16 cellular contexts compared by ENCODE assay signal in the genomic region with DNA sequence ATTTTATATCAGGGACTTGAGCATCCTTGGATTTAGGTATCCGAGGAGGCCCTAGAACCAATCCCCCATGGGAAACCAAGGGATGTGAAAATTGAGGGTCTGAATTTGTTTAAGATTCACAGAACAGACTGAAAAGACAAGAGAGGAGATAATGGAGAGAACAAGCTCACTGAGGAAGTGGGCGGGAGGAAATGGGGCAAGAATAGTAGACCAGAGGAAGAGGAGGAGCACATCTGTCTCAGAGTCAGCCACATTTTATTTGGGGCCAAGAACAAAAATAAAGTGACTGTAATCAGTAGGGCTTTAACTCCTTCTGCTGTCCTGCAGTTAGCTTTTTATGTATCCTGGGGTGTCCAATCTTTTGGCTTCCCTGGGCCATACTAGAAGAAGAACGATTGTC.
A peak's percentile ranks its signal among the peaks of the same experiment; 100 is the strongest.
DNase-seq lines count a peak whose midpoint lies in the region; ATAC-seq and TF ChIP-seq lines count a peak whose summit lies in the region.
"Had no signal": no experiment of that assay in that cellular context is flagged by ENCODE, and none has a peak within 500 bp of the region (broad histone marks: within the 10 kb centered on the region; RNA-seq: fewer than 3 reads in every experiment).

No MANE protein-coding gene starts in this region.

- peaks cover 12% of the 10 kb centered on the region for H3K4me1 ChIP-seq in CD8-positive, alpha-beta T cell (ENCODE audit: insufficient read depth, low read length)
- H3K4me1 ChIP-seq: HAP-1, suprapubic skin had no signal

- peak overlapping the region; percentile 33 for H3K4me3 Mint-ChIP-seq in CD8-positive, alpha-beta T cell
- H3K4me3 Mint-ChIP-seq in T-cell (peak overlapping the region in 1 of 3 donors; percentile 13), endothelial cell (ENCODE audit: unreplicated experiment) (no peak overlapping the region)

- intact Hi-C loops in CD8-positive, alpha-beta T cell (cut with DNase I, micrococcal nuclease), result no loop called here

- DNase-seq in CD8-positive, alpha-beta T cell, result peak in 1 of 7 experiments; percentile 11
- peak; percentile 26 for DNase-seq in GM13976 (ENCODE audit: low spot score)
- DNase-seq in T-cell, result peak in 9 of 34 experiments; percentile 2 to 11 (median 4)
- no peak for DNase-seq in endothelial cell (ENCODE audit: low spot score)
- DNase-seq in stimulated activated CD4-positive, alpha-beta T cell treated with anti-CD3 and anti-CD28 coated beads, Interleukin-4, amount 100 ng/mL, for 4 hours, result no peak
- DNase-seq: Calu3, gastrocnemius medialis, NCI-H1436, NCI-H69, right cardiac atrium had no signal

- CTCF ChIA-PET in CD8-positive, alpha-beta T cell (lab: Charles Lee), result interaction anchor here (1.4 kb wide), 1 partner anchor 461 kb away, joined by 4 read pairs; no protein-coding TSS in a partner anchor
- CTCF ChIA-PET in T-cell (lab: Charles Lee), result interaction anchor here in 1 of 2 donors (1.2 kb wide), 1 partner anchor 9 kb away, joined by 6 read pairs; no protein-coding TSS in a partner anchor

- no peaks in the 10 kb centered on the region for H3K9me3 Mint-ChIP-seq in CD8-positive, alpha-beta T cell
- H3K9me3 Mint-ChIP-seq in T-cell, result no peaks in the 10 kb centered on the region
- H3K9me3 Mint-ChIP-seq in endothelial cell (ENCODE audit: unreplicated experiment), result no peaks in the 10 kb centered on the region

- ATAC-seq in CD8-positive, alpha-beta T cell, result peak; percentile 40
- ATAC-seq in T-cell (replicated peaks in 1 of 4), result peak in 2 of 4 experiments; percentile 75 to 79
- ATAC-seq in GM18909 (IDR thresholded peaks at IDR 0.05; ENCODE audit: poor library complexity, unreplicated experiment), result no peak
- no peak for ATAC-seq in GM21576 (IDR thresholded peaks at IDR 0.05; ENCODE audit: unreplicated experiment)
- no peak for ATAC-seq in HG02870 (IDR thresholded peaks at IDR 0.05; ENCODE audit: unreplicated experiment)
- ATAC-seq: gastrocnemius medialis, right cardiac atrium had no signal

- H3K27me3 Mint-ChIP-seq in CD8-positive, alpha-beta T cell (ENCODE audit: low read depth), result no peaks in the 10 kb centered on the region
- H3K27me3 Mint-ChIP-seq in T-cell, result no peaks in the 10 kb centered on the region
- H3K27me3 Mint-ChIP-seq in endothelial cell (ENCODE audit: unreplicated experiment), result peaks cover 2% of the 10 kb centered on the region

- no peak for TF ChIP-seq CTCF in CD8-positive, alpha-beta T cell (IDR thresholded peaks at IDR 0.05)
- TF ChIP-seq CTCF in GM13976 (IDR thresholded peaks at IDR 0.05; ENCODE audit: borderline replicate concordance, control extremely low read depth, extremely low read depth, insufficient read depth, missing control alignments), result no peak
- no peak for TF ChIP-seq CTCF in endothelial cell (IDR thresholded peaks at IDR 0.05; ENCODE audit: unreplicated experiment)

- H3K36me3 ChIP-seq in CD8-positive, alpha-beta T cell (ENCODE audit: insufficient read depth, low read length), result no peaks in the 10 kb centered on the region
- H3K36me3 ChIP-seq: gastrocnemius medialis, suprapubic skin had no signal

- peak overlapping the region; percentile 41 for H3K27ac Mint-ChIP-seq in CD8-positive, alpha-beta T cell
- peak overlapping the region; percentile 16 to 66 for H3K27ac Mint-ChIP-seq in T-cell
- H3K27ac Mint-ChIP-seq in endothelial cell (ENCODE audit: unreplicated experiment), result peak overlapping the region; percentile 10

- no peak overlapping the region for H3K4me3 ChIP-seq in CD8-positive, alpha-beta T cell (ENCODE audit: low read depth, low read length)
- H3K4me3 ChIP-seq: gastrocnemius medialis, HAP-1, SK-N-MC, suprapubic skin had no signal

- H3K9me3 ChIP-seq in CD8-positive, alpha-beta T cell (ENCODE audit: low read length), result no peaks in the 10 kb centered on the region
- H3K9me3 ChIP-seq: gastrocnemius medialis, HAP-1, suprapubic skin had no signal

- no peaks in the 10 kb centered on the region for H3K27me3 ChIP-seq in CD8-positive, alpha-beta T cell (ENCODE audit: insufficient read depth, low read length)
- H3K27me3 ChIP-seq: gastrocnemius medialis, suprapubic skin had no signal

- H3K4me1 Mint-ChIP-seq in CD8-positive, alpha-beta T cell (ENCODE audit: low read depth), result peaks cover 20% of the 10 kb centered on the region
- H3K4me1 Mint-ChIP-seq in T-cell (peaks cover 17 to 24% (median 22%) of the 10 kb centered on the region in 3 donors), endothelial cell (ENCODE audit: unreplicated experiment) (peaks cover 16% of the 10 kb centered on the region)

- POLR2A ChIA-PET in CD8-positive, alpha-beta T cell (lab: Charles Lee), result interaction anchor here (0.9 kb wide), 2 partner anchors 9 to 17 kb away, joined by 3 read pairs; no protein-coding TSS in a partner anchor
- POLR2A ChIA-PET in T-cell (lab: Charles Lee), result interaction anchor here in 1 of 2 donors (0.6 kb wide), 1 partner anchor 15 kb away, joined by 3 read pairs; no protein-coding TSS in a partner anchor

- H3K27ac ChIP-seq in CD8-positive, alpha-beta T cell (ENCODE audit: low read depth, low read length), result no peak overlapping the region
- H3K27ac ChIP-seq: gastrocnemius medialis, SK-N-MC, suprapubic skin had no signal

- peaks cover 13% of the 10 kb centered on the region for H3K36me3 Mint-ChIP-seq in CD8-positive, alpha-beta T cell
- peaks cover 17% of the 10 kb centered on the region for H3K36me3 Mint-ChIP-seq in T-cell
- no peaks in the 10 kb centered on the region for H3K36me3 Mint-ChIP-seq in endothelial cell (ENCODE audit: low read depth, unreplicated experiment)

- in situ Hi-C loops in GM13976 (cut with MboI; ENCODE audit: low sequenced_read_pairs, unreplicated experiment), result no loop called here
